ENCODE assay signal across 16 cellular contexts in genomic region chr2:73989972-73990371, GRCh38. TPM values are rescaled to one million over a fixed set of nuclear protein-coding genes. Genes with fewer than 3 reads are reported as not detected.
A peak's percentile ranks its signal among the peaks of the same experiment; 100 is the strongest.
DNase-seq lines count a peak whose midpoint lies in the region; ATAC-seq and TF ChIP-seq lines count a peak whose summit lies in the region.
"Had no signal": no experiment of that assay in that cellular context is flagged by ENCODE, and none has a peak within 500 bp of the region (broad histone marks: within the 10 kb centered on the region; RNA-seq: fewer than 3 reads in every experiment).

No MANE protein-coding gene starts in this region.

- no peaks in the 10 kb centered on the region for H3K27me3 ChIP-seq in CD4-positive, alpha-beta T cell (ENCODE audit: control insufficient read depth, insufficient read depth, low read length)

- peaks cover 3% of the 10 kb centered on the region for H3K9me3 Mint-ChIP-seq in CD4-positive, alpha-beta T cell
- no peaks in the 10 kb centered on the region for H3K9me3 Mint-ChIP-seq in dendritic cell treated with granulocyte-macrophage colony-stimulating factor and Interleukin-4, amounts not matched to agents 40 ng/mL and 50 ng/mL, for 4 days
- H3K9me3 Mint-ChIP-seq in stimulated activated memory B cell treated with anti-CD40 and anti-IgM and Interleukin-4, amounts not matched to agents 10 μg/mL and 1 μg/mL and 100 μg/mL, for 72 hours, result peaks cover 11% of the 10 kb centered on the region
- H3K9me3 Mint-ChIP-seq in glutamatergic neuron (ENCODE audit: unreplicated experiment), result peaks cover 7% of the 10 kb centered on the region

- H3K9me3 ChIP-seq in CD4-positive, alpha-beta T cell (ENCODE audit: control insufficient read depth, low read length), result no peaks in the 10 kb centered on the region

- H3K27ac ChIP-seq in CD4-positive, alpha-beta T cell (ENCODE audit: low read depth, low read length), result no peak overlapping the region

- DNase-seq in CD4-positive, alpha-beta T cell, result no peak
- DNase-seq in NB4 (ENCODE audit: low read depth), result no peak
- DNase-seq in C1 segment of cervical spinal cord (lab: John Stamatoyannopoulos, UW), result no peak
- no peak for DNase-seq in glutamatergic neuron
- DNase-seq: GF-D8; NCI-H187 treated with DMSO at 0.1 percent for 48 hours; NCI-H2171; NCI-H446; NCI-H69; NK-92 treated with Interleukin-12 subunit alpha and Interleukin-12 subunit beta, amount 100 ng/mL, for 24 hours; SHP77 treated with DMSO at 0.1 percent for 48 hours had no signal

- no peaks in the 10 kb centered on the region for H3K27me3 Mint-ChIP-seq in CD4-positive, alpha-beta T cell
- H3K27me3 Mint-ChIP-seq in dendritic cell treated with granulocyte-macrophage colony-stimulating factor and Interleukin-4, amounts not matched to agents 40 ng/mL and 50 ng/mL, for 4 days, result no peaks in the 10 kb centered on the region
- no peaks in the 10 kb centered on the region for H3K27me3 Mint-ChIP-seq in stimulated activated memory B cell treated with anti-CD40 and anti-IgM and Interleukin-4, amounts not matched to agents 10 μg/mL and 1 μg/mL and 100 μg/mL, for 72 hours
- H3K27me3 Mint-ChIP-seq in glutamatergic neuron (ENCODE audit: unreplicated experiment), result peaks cover 12% of the 10 kb centered on the region
- H3K27me3 Mint-ChIP-seq: IgD-negative memory B cell had no signal

- H3K4me3 Mint-ChIP-seq in CD4-positive, alpha-beta T cell, result peak overlapping the region; percentile 58
- peak overlapping the region; percentile 9 for H3K4me3 Mint-ChIP-seq in dendritic cell treated with granulocyte-macrophage colony-stimulating factor and Interleukin-4, amounts not matched to agents 40 ng/mL and 50 ng/mL, for 4 days
- no peak overlapping the region for H3K4me3 Mint-ChIP-seq in stimulated activated memory B cell treated with anti-CD40 and anti-IgM and Interleukin-4, amounts not matched to agents 10 μg/mL and 1 μg/mL and 100 μg/mL, for 72 hours
- no peak overlapping the region for H3K4me3 Mint-ChIP-seq in glutamatergic neuron (ENCODE audit: unreplicated experiment)

- peaks cover 81% of the 10 kb centered on the region for H3K4me1 Mint-ChIP-seq in CD4-positive, alpha-beta T cell (ENCODE audit: low read depth)
- peaks cover 90% of the 10 kb centered on the region for H3K4me1 Mint-ChIP-seq in dendritic cell treated with granulocyte-macrophage colony-stimulating factor and Interleukin-4, amounts not matched to agents 40 ng/mL and 50 ng/mL, for 4 days (ENCODE audit: low read depth)
- peaks cover 84% of the 10 kb centered on the region for H3K4me1 Mint-ChIP-seq in stimulated activated memory B cell treated with anti-CD40 and anti-IgM and Interleukin-4, amounts not matched to agents 10 μg/mL and 1 μg/mL and 100 μg/mL, for 72 hours
- H3K4me1 Mint-ChIP-seq in glutamatergic neuron (ENCODE audit: low read depth, unreplicated experiment), result peaks cover 14% of the 10 kb centered on the region

- peak overlapping the region; percentile 64 for H3K4me3 ChIP-seq in NB4 (ENCODE audit: low read depth, low read length)

- peaks cover 55% of the 10 kb centered on the region for H3K36me3 Mint-ChIP-seq in CD4-positive, alpha-beta T cell (ENCODE audit: low read depth)
- H3K36me3 Mint-ChIP-seq in dendritic cell treated with granulocyte-macrophage colony-stimulating factor and Interleukin-4, amounts not matched to agents 40 ng/mL and 50 ng/mL, for 4 days (ENCODE audit: low read depth), result peaks cover 97% of the 10 kb centered on the region
- peaks cover 73% of the 10 kb centered on the region for H3K36me3 Mint-ChIP-seq in stimulated activated memory B cell treated with anti-CD40 and anti-IgM and Interleukin-4, amounts not matched to agents 10 μg/mL and 1 μg/mL and 100 μg/mL, for 72 hours
- no peaks in the 10 kb centered on the region for H3K36me3 Mint-ChIP-seq in glutamatergic neuron (ENCODE audit: unreplicated experiment)

- no peak for ATAC-seq in CD4-positive, alpha-beta T cell (ENCODE audit: poor library complexity)
- ATAC-seq in stimulated activated memory B cell treated with anti-CD40 and anti-IgM and Interleukin-4, amounts not matched to agents 10 μg/mL and 1 μg/mL and 100 μg/mL, for 72 hours, result no peak
- no peak for ATAC-seq in HG02798 (IDR thresholded peaks at IDR 0.05; ENCODE audit: poor library complexity, unreplicated experiment)
- ATAC-seq: SK-N-SH treated with all-trans-retinoic acid at 6 μM for 48 hours had no signal

- intact Hi-C loops in CD4-positive, alpha-beta T cell (cut with DNase I, micrococcal nuclease), result loop anchor here (5.0 to 10.0 kb wide), 3 partner anchors 42 to 165 kb away; partner anchors contain the start of genes STAMBP (in 2 of the 2) and DGUOK (in 1 of the 2)
- intact Hi-C loops in dendritic cell treated with granulocyte-macrophage colony-stimulating factor and Interleukin-4, amounts not matched to agents 40 ng/mL and 50 ng/mL, for 4 days (cut with micrococcal nuclease), result loop anchor here (10.0 kb wide), 1 partner anchor 135 kb away; no protein-coding TSS in a partner anchor

- TF ChIP-seq CTCF in CD4-positive, alpha-beta T cell (IDR thresholded peaks at IDR 0.05), result no peak
- TF ChIP-seq CTCF in NB4 (IDR thresholded peaks at IDR 0.05; ENCODE audit: low read depth, low read length) (no peak), glutamatergic neuron (IDR thresholded peaks at IDR 0.05; ENCODE audit: partially characterized antibody, unreplicated experiment) (no peak)

- CTCF ChIA-PET in CD4-positive, alpha-beta T cell (lab: Charles Lee), result no interaction called here

- no peak for TF ChIP-seq POLR2A in NB4 (IDR thresholded peaks at IDR 0.05; ENCODE audit: extremely low read depth, insufficient read length)

- no peak overlapping the region for H3K27ac Mint-ChIP-seq in CD4-positive, alpha-beta T cell
- H3K27ac Mint-ChIP-seq in dendritic cell treated with granulocyte-macrophage colony-stimulating factor and Interleukin-4, amounts not matched to agents 40 ng/mL and 50 ng/mL, for 4 days, result no peak overlapping the region
- peak overlapping the region; percentile 66 for H3K27ac Mint-ChIP-seq in stimulated activated memory B cell treated with anti-CD40 and anti-IgM and Interleukin-4, amounts not matched to agents 10 μg/mL and 1 μg/mL and 100 μg/mL, for 72 hours
- no peak overlapping the region for H3K27ac Mint-ChIP-seq in glutamatergic neuron (ENCODE audit: unreplicated experiment)

- POLR2A ChIA-PET in CD4-positive, alpha-beta T cell (lab: Charles Lee), result interaction anchor here (1.2 kb wide), 1 partner anchor 10 kb away, joined by 4 read pairs; no protein-coding TSS in a partner anchor

RNA-seq across cellular contexts. Expression of gene TET3, which starts 5.3 kb away (rescaled TPM):
- 10 to 100 TPM; 22.2 to 24.1 TPM for total RNA-seq in CD4-positive, alpha-beta T cell
- 92.4 TPM for total RNA-seq in glutamatergic neuron (ENCODE audit: unreplicated experiment)

Comparison
In these comparisons a context has a peak if more than half of its experiments do, and no peak if none do; other contexts are left out.
1. H3K4me3 Mint-ChIP-seq: peak in CD4-positive, alpha-beta T cell (single experiment) and dendritic cell treated with granulocyte-macrophage colony-stimulating factor and Interleukin-4, amounts not matched to agents 40 ng/mL and 50 ng/mL, for 4 days (single experiment); none in stimulated activated memory B cell treated with anti-CD40 and anti-IgM and Interleukin-4, amounts not matched to agents 10 μg/mL and 1 μg/mL and 100 μg/mL, for 72 hours (single experiment) and glutamatergic neuron (single experiment).